Comparison of ENCODE assay signal across 15 cellular contexts in genomic region chr1:178005450-178005849, GRCh38. TPM values are rescaled to one million over a fixed set of nuclear protein-coding genes. Genes with fewer than 3 reads are reported as not detected.
DNase-seq lines count a peak whose midpoint lies in the region; ATAC-seq and TF ChIP-seq lines count a peak whose summit lies in the region.
"Had no signal": no experiment of that assay in that cellular context is flagged by ENCODE, and none has a peak within 500 bp of the region (broad histone marks: within the 10 kb centered on the region; RNA-seq: fewer than 3 reads in every experiment).

No MANE protein-coding gene starts in this region.

- TF ChIP-seq CTCF in PC-9 (conservative IDR thresholded peaks at IDR 0.05), result no peak

- ATAC-seq in GM18867 (IDR thresholded peaks at IDR 0.05; ENCODE audit: unreplicated experiment) (peak; percentile 39), HG02852 (IDR thresholded peaks at IDR 0.05; ENCODE audit: unreplicated experiment) (peak; percentile 33), GM18873 (IDR thresholded peaks at IDR 0.05; ENCODE audit: low FRiP score, unreplicated experiment) (no peak)
- ATAC-seq: Panc1 had no signal

- no peaks in the 10 kb centered on the region for H3K27me3 ChIP-seq in PC-9 (ENCODE audit: insufficient read depth, low read depth)

- no TSS peak for BruUV-seq in PC-9 (replicated peaks; lab: Mats Ljungman, UMichigan)

- no peaks in the 10 kb centered on the region for H3K27me3 Mint-ChIP-seq in activated CD4-positive, alpha-beta memory T cell treated with anti-CD3 and anti-CD28 coated beads for 36 hours

- H3K4me1 Mint-ChIP-seq in activated CD4-positive, alpha-beta memory T cell treated with anti-CD3 and anti-CD28 coated beads for 36 hours (ENCODE audit: low read depth), result no peaks in the 10 kb centered on the region

- H3K79me2 ChIP-seq in PC-9 (ENCODE audit: low read depth), result no peaks in the 10 kb centered on the region

- H3K27ac Mint-ChIP-seq in activated CD4-positive, alpha-beta memory T cell treated with anti-CD3 and anti-CD28 coated beads for 36 hours, result no peak overlapping the region

- H3K9me3 Mint-ChIP-seq in activated CD4-positive, alpha-beta memory T cell treated with anti-CD3 and anti-CD28 coated beads for 36 hours, result no peaks in the 10 kb centered on the region

- no peak overlapping the region for H3K4me3 ChIP-seq in PC-9

- H3K4me2 ChIP-seq in PC-9, result 0 out of 2 replicates have a peak overlapping the region, but pooled peaks have one; percentile 10

- DNase-seq in PC-9 (no peak), putamen (ENCODE audit: low spot score) (peak; percentile 41), NAMALWA (ENCODE audit: low spot score) (no peak), AG08395 (ENCODE audit: low spot score) (no peak)
- no peak for DNase-seq in activated CD4-positive, alpha-beta memory T cell treated with anti-CD3 and anti-CD28 coated beads for 36 hours
- DNase-seq: DMS 273 treated with DMSO at 0.1 percent for 48 hours, NCI-H146, NCI-H2227 treated with DMSO at 0.1 percent for 48 hours, NCI-H526, SHP77 treated with DMSO at 0.1 percent for 48 hours had no signal

- H3F3A ChIP-seq in PC-9 (ENCODE audit: insufficient read depth, low read depth), result no peaks in the 10 kb centered on the region

- no peaks in the 10 kb centered on the region for H3K4me1 ChIP-seq in PC-9 (replicated peaks; ENCODE audit: insufficient read depth)

- H2AFZ ChIP-seq in PC-9, result no peak overlapping the region

- no peaks in the 10 kb centered on the region for H3K36me3 Mint-ChIP-seq in activated CD4-positive, alpha-beta memory T cell treated with anti-CD3 and anti-CD28 coated beads for 36 hours

- no peaks in the 10 kb centered on the region for H3K9me3 ChIP-seq in PC-9 (ENCODE audit: insufficient read depth, low read depth)

- CTCF ChIA-PET in PC-9 (lab: Charles Lee), result interaction anchor here (0.6 kb wide), 1 partner anchor 1348 kb away, joined by 3 read pairs; no protein-coding TSS in a partner anchor
- CTCF ChIA-PET in activated CD4-positive, alpha-beta memory T cell treated with anti-CD3 and anti-CD28 coated beads for 36 hours (lab: Charles Lee), result no interaction called here

- H4K20me1 ChIP-seq in PC-9 (ENCODE audit: insufficient read depth), result no peaks in the 10 kb centered on the region

- intact Hi-C loops in PC-9 (cut with micrococcal nuclease; ENCODE audit: unreplicated experiment), result no loop called here
- intact Hi-C loops in activated CD4-positive, alpha-beta memory T cell treated with anti-CD3 and anti-CD28 coated beads for 36 hours (cut with micrococcal nuclease), result no loop called here

- no peak overlapping the region for H3K27ac ChIP-seq in PC-9
- H3K27ac ChIP-seq: HL-60 had no signal

- no peak overlapping the region for H3K4me3 Mint-ChIP-seq in activated CD4-positive, alpha-beta memory T cell treated with anti-CD3 and anti-CD28 coated beads for 36 hours

- H3K36me3 ChIP-seq in PC-9 (ENCODE audit: low read depth), result no peaks in the 10 kb centered on the region

- POLR2A ChIA-PET in PC-9 (lab: Charles Lee; ENCODE audit: unreplicated experiment), result no interaction called here
- POLR2A ChIA-PET in activated CD4-positive, alpha-beta memory T cell treated with anti-CD3 and anti-CD28 coated beads for 36 hours (lab: Charles Lee), result no interaction called here

- H3K9me2 ChIP-seq in PC-9 (ENCODE audit: insufficient read depth), result no peaks in the 10 kb centered on the region

RNA-seq across cellular contexts. Expression of gene SEC16B, which starts 35.6 kb away (rescaled TPM):
- total RNA-seq in PC-9 (2021), result 2.0 and 4.4 TPM in 2 replicates
- not detected for total RNA-seq in activated CD4-positive, alpha-beta memory T cell treated with anti-CD3 and anti-CD28 coated beads for 36 hours
